16 cellular contexts compared by ENCODE assay signal in the genomic region with DNA sequence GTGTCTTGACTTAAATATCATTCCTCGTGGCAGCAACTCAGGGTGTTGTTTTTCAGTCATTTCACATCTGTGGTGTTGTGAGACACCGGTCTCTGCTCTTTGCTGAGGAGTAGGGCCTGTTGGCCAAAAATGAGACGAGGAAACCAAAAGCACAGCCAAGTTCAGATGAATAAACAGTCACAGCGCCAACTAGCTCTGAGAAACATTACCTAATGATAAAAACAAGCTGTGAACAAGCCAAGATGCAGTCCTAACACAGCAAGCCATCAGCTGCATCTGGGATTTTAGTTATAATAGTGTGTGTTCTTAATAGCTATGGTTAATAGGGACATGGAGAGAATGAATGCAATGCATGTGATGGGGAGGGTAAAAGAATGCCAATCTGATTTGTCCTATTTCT.
DNase-seq lines count a peak whose midpoint lies in the region; ATAC-seq, FAIRE-seq and TF ChIP-seq lines count a peak whose summit lies in the region.
"Had no signal": no experiment of that assay in that cellular context is flagged by ENCODE, and none has a peak within 500 bp of the region (broad histone marks: within the 10 kb centered on the region; RNA-seq: fewer than 3 reads in every experiment).

No MANE protein-coding gene starts in this region.

- H4K20me1 ChIP-seq in osteoblast (ENCODE audit: insufficient read depth, low read length), result no peaks in the 10 kb centered on the region

- H3K18ac ChIP-seq in mesendoderm (ENCODE audit: low read length), result no peak overlapping the region

- H3K36me3 ChIP-seq in osteoblast (ENCODE audit: insufficient read depth, low read length), result no peaks in the 10 kb centered on the region
- no peaks in the 10 kb centered on the region for H3K36me3 ChIP-seq in effector memory CD4-positive, alpha-beta T cell (ENCODE audit: control insufficient read depth, insufficient read depth, low read length)
- no peaks in the 10 kb centered on the region for H3K36me3 ChIP-seq in mesendoderm (ENCODE audit: control insufficient read depth, insufficient read depth, low read length)
- H3K36me3 ChIP-seq: upper lobe of left lung had no signal

- H2BK15ac ChIP-seq in mesendoderm (replicated peaks; ENCODE audit: low read depth), result no peak overlapping the region

- TF ChIP-seq CTCF in AG09309 (IDR thresholded peaks at IDR 0.05; ENCODE audit: control insufficient read depth, insufficient read depth, low read depth, low read length, missing control alignments) (peak; percentile 11), osteoblast (IDR thresholded peaks at IDR 0.05; ENCODE audit: extremely low read depth, low read depth, low read length) (no peak)

- H3K4me1 ChIP-seq in osteoblast (ENCODE audit: insufficient read depth, low read length) (peaks cover 10% of the 10 kb centered on the region), mesendoderm (ENCODE audit: control insufficient read depth, low read depth, low read length) (no peaks in the 10 kb centered on the region)
- H3K4me1 ChIP-seq in effector memory CD4-positive, alpha-beta T cell (ENCODE audit: control insufficient read depth, insufficient read depth, low read length, poor library complexity, severe bottlenecking), result no peaks in the 10 kb centered on the region

- peak; percentile 10 for DNase-seq in AG09309 (ENCODE audit: low read depth)
- peak; percentile 9 for DNase-seq in M059J (ENCODE audit: low read depth)
- peak; percentile 18 for DNase-seq in fibroblast of the conjunctiva (ENCODE audit: low read depth)
- DNase-seq in osteoblast (ENCODE audit: insufficient read length, low spot score, missing footprints), result no peak
- DNase-seq in effector memory CD4-positive, alpha-beta T cell, result no peak
- no peak for DNase-seq in mesendoderm
- DNase-seq in GM12891 (ENCODE audit: insufficient read length, low spot score), result no peak
- DNase-seq: activated CD4-positive, alpha-beta T cell treated with anti-CD3 and anti-CD28 coated beads, Interleukin-2, amount 50 U/mL, for 1 hour; DMS79; erythroblast; NCI-H2107; stimulated activated CD4-positive, alpha-beta T cell treated with anti-CD3 and anti-CD28 coated beads, Interleukin-15, amount 100 ng/mL, for 24 hours; T-helper 1 cell; upper lobe of left lung had no signal

- H3K4me3 ChIP-seq in AG09309 (ENCODE audit: control insufficient read depth, low read depth, low read length) (no peak overlapping the region), osteoblast (ENCODE audit: insufficient read depth, low read length) (no peak overlapping the region), mesendoderm (ENCODE audit: low read length) (no peak overlapping the region)
- no peak overlapping the region for H3K4me3 ChIP-seq in effector memory CD4-positive, alpha-beta T cell (ENCODE audit: insufficient read depth, low read depth, low read length, poor library complexity, severe bottlenecking)
- H3K4me3 ChIP-seq: upper lobe of left lung had no signal

- ATAC-seq in GM19395 (IDR thresholded peaks at IDR 0.05; ENCODE audit: unreplicated experiment), result no peak

- no peak for FAIRE-seq in GM12891 (lab: Jason Lieb, UNC)
- FAIRE-seq: keratinocyte had no signal

- H3K4me2 ChIP-seq in osteoblast (ENCODE audit: insufficient read depth, low read length), result peak overlapping the region; percentile 23
- no peak overlapping the region for H3K4me2 ChIP-seq in mesendoderm (ENCODE audit: low read length)

- no peak overlapping the region for H2AK5ac ChIP-seq in mesendoderm (ENCODE audit: low read length)

- no peaks in the 10 kb centered on the region for H3K9me3 ChIP-seq in osteoblast (ENCODE audit: low read depth, low read length)
- no peaks in the 10 kb centered on the region for H3K9me3 ChIP-seq in effector memory CD4-positive, alpha-beta T cell (ENCODE audit: control insufficient read depth, low read length)
- H3K9me3 ChIP-seq: upper lobe of left lung had no signal

- H2AFZ ChIP-seq in osteoblast (ENCODE audit: low read length), result peak overlapping the region; percentile 83

- no peak overlapping the region for H3K9ac ChIP-seq in mesendoderm (ENCODE audit: low read length)

- H3K79me1 ChIP-seq in mesendoderm (ENCODE audit: low read length), result no peaks in the 10 kb centered on the region

- H3K27ac ChIP-seq in osteoblast (ENCODE audit: low read depth, low read length) (no peak overlapping the region), mesendoderm (ENCODE audit: low read depth, low read length) (no peak overlapping the region)
- H3K27ac ChIP-seq in effector memory CD4-positive, alpha-beta T cell (ENCODE audit: insufficient read depth, low read length, poor library complexity, severe bottlenecking), result no peak overlapping the region
- H3K27ac ChIP-seq: upper lobe of left lung had no signal

- H2BK120ac ChIP-seq in mesendoderm (ENCODE audit: low read depth, low read length), result no peak overlapping the region

- H3K56ac ChIP-seq in mesendoderm (ENCODE audit: low read length), result no peak overlapping the region

- TF ChIP-seq POLR2A in GM12891 (IDR thresholded peaks at IDR 0.05; ENCODE audit: low read depth, low read length), result no peak

- H3K23ac ChIP-seq in mesendoderm (ENCODE audit: low read length), result no peak overlapping the region

- H3K4ac ChIP-seq in mesendoderm (ENCODE audit: low read depth, low read length), result no peak overlapping the region

- H4K8ac ChIP-seq in mesendoderm (ENCODE audit: low read depth, low read length), result no peak overlapping the region

- H3K27me3 ChIP-seq in osteoblast (ENCODE audit: insufficient read depth, low read length) (no peaks in the 10 kb centered on the region), mesendoderm (ENCODE audit: insufficient read depth, low read length, poor library complexity) (no peaks in the 10 kb centered on the region)
- no peaks in the 10 kb centered on the region for H3K27me3 ChIP-seq in effector memory CD4-positive, alpha-beta T cell (replicated peaks; ENCODE audit: control insufficient read depth, insufficient read depth, low read length, poor library complexity, severe bottlenecking)
- H3K27me3 ChIP-seq: upper lobe of left lung had no signal

- no CpG with 5 or more reads among the region's 4 CpGs for WGBS in mesendoderm (ENCODE audit: extremely low coverage, insufficient coverage, low lambda C conversion rate)

- H3K79me2 ChIP-seq in osteoblast (ENCODE audit: insufficient read depth, low read length), result no peaks in the 10 kb centered on the region
- H3K79me2 ChIP-seq in mesendoderm (ENCODE audit: control insufficient read depth, insufficient read depth, low read length), result no peaks in the 10 kb centered on the region

- no peak overlapping the region for H4K5ac ChIP-seq in mesendoderm (ENCODE audit: low read length)

- no peak overlapping the region for H2BK5ac ChIP-seq in mesendoderm (ENCODE audit: low read length)

TF ChIP-seq in GM12891, 5 proteins besides CTCF, POLR2A, EP300 and RAD21:
- no peak for TF ChIP-seq POLR2AphosphoS5 (IDR thresholded peaks at IDR 0.05; ENCODE audit: low read depth, low read length)
- TF ChIP-seq SPI1 (IDR thresholded peaks at IDR 0.05; ENCODE audit: low read depth, low read length), result no peak
- TF ChIP-seq TAF1 (IDR thresholded peaks at IDR 0.05; ENCODE audit: low read depth, low read length), result no peak
- TF ChIP-seq PAX5 (IDR thresholded peaks at IDR 0.05; ENCODE audit: insufficient read depth, low read length, severe bottlenecking), result no peak
- TF ChIP-seq POU2F2 (IDR thresholded peaks at IDR 0.05; ENCODE audit: low read depth, low read length), result no peak

Comparison
In these comparisons a context has a peak if more than half of its experiments do, and no peak if none do; other contexts are left out.
1. DNase-seq: peak in AG09309 (single experiment), M059J (single experiment) and fibroblast of the conjunctiva (single experiment); none in osteoblast (single experiment), effector memory CD4-positive, alpha-beta T cell (0 of 3), mesendoderm (single experiment) and GM12891 (single experiment).